In genomic region chr11:34132261-34132965, GRCh38 we compare ENCODE assay signal across 13 cellular contexts. TPM values are rescaled to one million over a fixed set of nuclear protein-coding genes. Genes with fewer than 3 reads are reported as not detected.
DNase-seq lines count a peak whose midpoint lies in the region; ATAC-seq and TF ChIP-seq lines count a peak whose summit lies in the region.
"Had no signal": no experiment of that assay in that cellular context is flagged by ENCODE, and none has a peak within 500 bp of the region (broad histone marks: within the 10 kb centered on the region; RNA-seq: fewer than 3 reads in every experiment).

No MANE protein-coding gene starts in this region.

- H3K27me3 ChIP-seq in right atrium auricular region (no peaks in the 10 kb centered on the region), cardiac muscle cell (no peaks in the 10 kb centered on the region)

- DNase-seq in Right ventricle myocardium superior (no peak), right atrium auricular region (ENCODE audit: low spot score) (no peak), cardiac muscle cell (ENCODE audit: low read depth in 1 of 2, low spot score in 1 of 2) (peak in 1 of 2 donors; percentile 24), left ventricle myocardium superior (no peak), NCI-H345 (lab: John Stamatoyannopoulos, UW) (no peak), EL (no peak)
- DNase-seq: Caco-2; CD8-positive, alpha-beta memory T cell; DND-41; GF-D8; HCEC 1CT; HFFc6 had no signal

- H3K9me3 ChIP-seq in right atrium auricular region (no peaks in the 10 kb centered on the region), cardiac muscle cell (ENCODE audit: low read depth) (no peaks in the 10 kb centered on the region)
- H3K9me3 ChIP-seq: Caco-2 had no signal

- H3K4me1 ChIP-seq in right atrium auricular region (peaks cover 0 to 7% of the 10 kb centered on the region in 2 donors), cardiac muscle cell (ENCODE audit: low read depth) (peaks cover 26% of the 10 kb centered on the region)
- H3K4me1 ChIP-seq: Caco-2 had no signal

- peak overlapping the region in 1 of 2 donors; percentile 2 for H3K27ac ChIP-seq in right atrium auricular region
- H3K27ac ChIP-seq in cardiac muscle cell = peak overlapping the region; percentile 67
- H3K27ac ChIP-seq: HL-60 had no signal

- ATAC-seq in Right ventricle myocardium superior (ENCODE audit: poor library complexity) = peak; percentile 69
- peak; percentile 74 for ATAC-seq in left ventricle myocardium superior

- intact Hi-C loops in Right ventricle myocardium superior (cut with DNase I) = no loop called here
- intact Hi-C loops in left ventricle myocardium superior (cut with micrococcal nuclease) = no loop called here

- H3K36me3 ChIP-seq in right atrium auricular region (peaks cover 88% of the 10 kb centered on the region), cardiac muscle cell (peaks cover 27% of the 10 kb centered on the region)

- TF ChIP-seq CTCF in right atrium auricular region (IDR thresholded peaks at IDR 0.05) (no peak), cardiac muscle cell (IDR thresholded peaks at IDR 0.05; ENCODE audit: low read depth, low read length) (no peak)

- no peak overlapping the region for H3K4me3 ChIP-seq in right atrium auricular region
- H3K4me3 ChIP-seq in cardiac muscle cell = no peak overlapping the region

RNA-seq across cellular contexts. Expression of gene NAT10, which starts 27.0 kb away (rescaled TPM):
- 20.9 TPM for total RNA-seq in Right ventricle myocardium superior
- 10 to 100 TPM; 13.3 to 16.0 TPM for total RNA-seq in right atrium auricular region
- total RNA-seq in cardiac muscle cell = 19.2 and 23.6 TPM in 2 replicates
- polyA plus RNA-seq in cardiac muscle cell = 19.4 and 28.0 TPM in 2 replicates
- 19.2 TPM for total RNA-seq in left ventricle myocardium superior
